ENCODE assay signal across 8 cellular contexts in the genomic region with DNA sequence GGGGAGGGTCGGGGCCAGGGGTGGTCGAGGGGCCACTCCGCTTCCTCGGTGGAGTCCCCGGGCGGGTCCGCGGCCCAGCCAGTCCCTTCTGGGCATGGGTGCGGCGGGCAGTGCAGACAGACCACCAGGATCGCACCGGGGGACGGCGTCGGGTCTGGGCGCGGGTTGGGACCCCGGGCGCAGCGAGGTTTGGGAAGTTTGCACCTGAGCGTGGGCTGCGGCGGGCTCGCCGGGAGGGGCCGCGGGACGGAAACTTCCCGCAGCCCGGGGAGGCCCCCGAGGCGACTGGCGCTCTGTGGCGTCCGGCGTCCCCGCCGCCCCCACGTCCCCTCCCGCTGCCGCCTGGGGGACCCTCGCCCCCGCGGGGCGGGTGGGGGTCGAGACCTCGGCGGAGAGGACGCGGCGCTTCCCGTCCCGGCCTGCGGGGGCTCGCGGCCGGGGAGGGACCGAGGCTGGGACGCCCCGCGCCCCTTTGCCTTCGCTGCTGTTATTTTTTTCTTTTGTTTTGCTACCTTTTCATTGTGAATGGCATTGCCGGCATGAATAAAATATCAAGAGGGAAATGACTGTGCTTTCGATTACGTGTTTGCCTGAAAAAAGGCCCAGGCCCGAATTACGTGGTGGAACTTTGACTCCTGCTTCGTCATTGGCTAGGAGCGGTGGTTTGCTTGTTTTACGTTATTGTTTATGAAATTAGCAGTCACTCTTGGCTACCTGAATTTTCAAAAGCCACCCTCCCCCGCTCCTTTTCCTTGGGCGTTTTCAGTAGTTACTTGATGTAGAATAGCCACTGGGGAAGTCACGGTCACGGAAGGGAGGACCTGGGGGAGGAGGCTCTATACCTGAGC. TPM values are rescaled to one million over a fixed set of nuclear protein-coding genes. Genes with fewer than 3 reads are reported as not detected.
DNase-seq lines count a peak whose midpoint lies in the region; ATAC-seq and TF ChIP-seq lines count a peak whose summit lies in the region.

No MANE protein-coding gene starts in this region.

- ATAC-seq in GM18909 (IDR thresholded peaks at IDR 0.05; ENCODE audit: poor library complexity, unreplicated experiment) = peak; percentile 58
- peak; percentile 48 for ATAC-seq in HG03196 (IDR thresholded peaks at IDR 0.05; ENCODE audit: unreplicated experiment)
- ATAC-seq in RWPE2 (ENCODE audit: low read depth) = peak; percentile 45
- peak; percentile 12 to 58 for ATAC-seq in upper lobe of left lung (ENCODE audit: low FRiP score in 2 of 2)

- peak overlapping the region; percentile 80 for H3K4me3 Mint-ChIP-seq in activated naive CD4-positive, alpha-beta T cell treated with anti-CD3 and anti-CD28 coated beads for 36 hours

- TF ChIP-seq CTCF in RWPE2 (IDR thresholded peaks at IDR 0.05; ENCODE audit: poor library complexity, severe bottlenecking) (peak; percentile 8), upper lobe of left lung (IDR thresholded peaks at IDR 0.05) (peak in 2 of 6 experiments; percentile 29 to 33)

- H3K27me3 Mint-ChIP-seq in activated naive CD4-positive, alpha-beta T cell treated with anti-CD3 and anti-CD28 coated beads for 36 hours (ENCODE audit: low read depth) = peaks cover 4% of the 10 kb centered on the region

- peak in 1 of 4 donors; percentile 49 for TF ChIP-seq POLR2A in upper lobe of left lung (IDR thresholded peaks at IDR 0.05)

- H3K4me3 ChIP-seq in RWPE2 (ENCODE audit: severe bottlenecking) = peak overlapping the region; percentile 86
- H3K4me3 ChIP-seq in upper lobe of left lung = peak overlapping the region; percentile 66 to 79 (median 74)

- peaks cover 22% of the 10 kb centered on the region for H3K36me3 Mint-ChIP-seq in activated naive CD4-positive, alpha-beta T cell treated with anti-CD3 and anti-CD28 coated beads for 36 hours (ENCODE audit: low read depth)

- peaks cover 42% of the 10 kb centered on the region for H3K4me1 Mint-ChIP-seq in activated naive CD4-positive, alpha-beta T cell treated with anti-CD3 and anti-CD28 coated beads for 36 hours (ENCODE audit: low read depth)

- no peaks in the 10 kb centered on the region for H3K9me3 Mint-ChIP-seq in activated naive CD4-positive, alpha-beta T cell treated with anti-CD3 and anti-CD28 coated beads for 36 hours

- CTCF ChIA-PET in activated naive CD4-positive, alpha-beta T cell treated with anti-CD3 and anti-CD28 coated beads for 36 hours (lab: Charles Lee) = interaction anchor here (1.6 kb wide), 2 partner anchors 61 to 203 kb away, joined by 3 read pairs; no protein-coding TSS in a partner anchor

- H3K36me3 ChIP-seq in RWPE2 (ENCODE audit: low read depth) (no peaks in the 10 kb centered on the region), upper lobe of left lung (no peaks in the 10 kb centered on the region)

- H3K9me3 ChIP-seq in RWPE2 (ENCODE audit: severe bottlenecking) (no peaks in the 10 kb centered on the region), upper lobe of left lung (no peaks in the 10 kb centered on the region)

- WGBS in upper lobe of left lung, 2 donors = 1% methylated on average over 16 to 25 of the region's 74 CpGs

- H3K27ac ChIP-seq in RWPE2 (ENCODE audit: poor library complexity, severe bottlenecking) = peak overlapping the region; percentile 74
- H3K27ac ChIP-seq in upper lobe of left lung = peak overlapping the region; percentile 82 to 94 (median 92)

- TF ChIP-seq EP300 in upper lobe of left lung (IDR thresholded peaks at IDR 0.05) = no peak

- H3K27ac Mint-ChIP-seq in activated naive CD4-positive, alpha-beta T cell treated with anti-CD3 and anti-CD28 coated beads for 36 hours = peak overlapping the region; percentile 96

- peak; percentile 27 for DNase-seq in AG08395 (ENCODE audit: low spot score)
- no peak for DNase-seq in RWPE2 (ENCODE audit: low spot score)
- peak; percentile 96 for DNase-seq in activated naive CD4-positive, alpha-beta T cell treated with anti-CD3 and anti-CD28 coated beads for 36 hours
- DNase-seq in glomerular endothelial cell (ENCODE audit: extremely low read depth, low read depth, low spot score) = peak; percentile 65
- DNase-seq in pons (ENCODE audit: low spot score) = peak; percentile 71
- DNase-seq in upper lobe of left lung = peak; percentile 35 to 89

- intact Hi-C loops in activated naive CD4-positive, alpha-beta T cell treated with anti-CD3 and anti-CD28 coated beads for 36 hours (cut with micrococcal nuclease) = loop anchor here (1.0 to 2.0 kb wide), 11 partner anchors 10 to 825 kb away; no protein-coding TSS in a partner anchor

- H3K4me1 ChIP-seq in RWPE2 (ENCODE audit: insufficient read depth, poor library complexity, severe bottlenecking) (peaks cover 17% of the 10 kb centered on the region), upper lobe of left lung (peaks cover 11 to 26% (median 14%) of the 10 kb centered on the region in 4 donors)

- no peaks in the 10 kb centered on the region for H3K27me3 ChIP-seq in RWPE2 (ENCODE audit: insufficient read depth, poor library complexity, severe bottlenecking)
- no peaks in the 10 kb centered on the region for H3K27me3 ChIP-seq in upper lobe of left lung

RNA-seq across cellular contexts. Expression of a gene that starts 0.7 kb away (rescaled TPM):
- 10 to 100 TPM; 34.3 to 34.6 TPM for total RNA-seq in activated naive CD4-positive, alpha-beta T cell treated with anti-CD3 and anti-CD28 coated beads for 36 hours
- total RNA-seq in glomerular endothelial cell (59.4 and 72.3 TPM in 2 replicates), upper lobe of left lung (10 to 100 TPM; 13.6 to 31.6 (median 19.0) TPM)
